ENCODE assay signal across 1 cellular context in genomic region chr10:99908512-99908911, GRCh38.
TF ChIP-seq lines count a peak whose summit lies in the region.

No MANE protein-coding gene starts in this region.

TF ChIP-seq in GM23338, 12 proteins besides CTCF, POLR2A, EP300 and RAD21 (continued from another document):
- TF ChIP-seq REST (IDR thresholded peaks at IDR 0.05; ENCODE audit: unreplicated experiment) (no peak), CREB1 (CRISPR knock-in tag; IDR thresholded peaks at IDR 0.05; ENCODE audit: low read depth) (no peak), ZNF114 (CRISPR knock-in tag; IDR thresholded peaks at IDR 0.05) (no peak), POLR2AphosphoS5 (IDR thresholded peaks at IDR 0.05; ENCODE audit: low read depth) (no peak), EZH2phosphoT487 (IDR thresholded peaks at IDR 0.05; ENCODE audit: unreplicated experiment) (no peak)
TF ChIP-seq in GM23338: peak in this region for 0.
